Comparison of ENCODE assay signal across 1 cellular context in the genomic region with DNA sequence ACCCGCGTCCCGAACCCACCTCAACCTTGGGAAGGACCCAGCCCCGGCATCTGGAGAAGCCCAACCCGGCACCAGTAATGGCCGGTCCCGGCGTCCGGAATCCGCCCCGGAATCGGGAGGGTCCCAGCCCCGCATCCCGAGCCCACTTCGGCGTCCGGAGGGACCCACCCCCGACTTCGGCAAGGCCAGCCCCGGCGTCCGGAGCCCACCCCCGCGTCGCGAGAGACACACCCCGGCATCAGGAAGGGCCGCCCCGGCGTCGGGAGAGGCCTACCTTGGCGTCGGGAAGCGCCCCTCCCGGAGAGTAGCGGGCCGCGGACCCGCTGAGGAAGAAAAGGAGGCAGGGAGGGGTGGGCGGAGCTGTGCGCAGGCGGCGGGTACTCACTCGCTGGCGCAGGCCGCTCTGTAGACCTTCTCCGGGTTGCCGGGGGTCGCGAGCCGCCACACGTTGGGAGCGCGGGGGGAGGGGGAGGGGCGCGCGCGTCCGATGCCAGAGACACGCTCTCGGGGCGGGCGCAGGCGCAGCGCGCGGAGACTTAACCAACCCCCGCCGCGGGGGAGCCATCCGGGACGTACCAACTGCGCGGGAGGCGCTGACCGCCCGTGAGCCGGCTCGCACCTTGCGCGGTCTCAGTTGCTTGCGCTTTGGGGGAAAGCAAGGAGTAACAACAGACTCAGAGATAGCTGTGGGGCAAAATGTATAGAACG.
A peak's percentile ranks its signal among the peaks of the same experiment; 100 is the strongest.
TF ChIP-seq lines count a peak whose summit lies in the region.

A gene (minus strand): TSS at position 515 of the 708 bp plus-strand sequence. CDS start 24,164 bp downstream, outside the sequence.

TF ChIP-seq in HepG2, 621 proteins besides CTCF, POLR2A, EP300 and RAD21 (continued from another document and continues in another):
- TF ChIP-seq, protein P1, sequence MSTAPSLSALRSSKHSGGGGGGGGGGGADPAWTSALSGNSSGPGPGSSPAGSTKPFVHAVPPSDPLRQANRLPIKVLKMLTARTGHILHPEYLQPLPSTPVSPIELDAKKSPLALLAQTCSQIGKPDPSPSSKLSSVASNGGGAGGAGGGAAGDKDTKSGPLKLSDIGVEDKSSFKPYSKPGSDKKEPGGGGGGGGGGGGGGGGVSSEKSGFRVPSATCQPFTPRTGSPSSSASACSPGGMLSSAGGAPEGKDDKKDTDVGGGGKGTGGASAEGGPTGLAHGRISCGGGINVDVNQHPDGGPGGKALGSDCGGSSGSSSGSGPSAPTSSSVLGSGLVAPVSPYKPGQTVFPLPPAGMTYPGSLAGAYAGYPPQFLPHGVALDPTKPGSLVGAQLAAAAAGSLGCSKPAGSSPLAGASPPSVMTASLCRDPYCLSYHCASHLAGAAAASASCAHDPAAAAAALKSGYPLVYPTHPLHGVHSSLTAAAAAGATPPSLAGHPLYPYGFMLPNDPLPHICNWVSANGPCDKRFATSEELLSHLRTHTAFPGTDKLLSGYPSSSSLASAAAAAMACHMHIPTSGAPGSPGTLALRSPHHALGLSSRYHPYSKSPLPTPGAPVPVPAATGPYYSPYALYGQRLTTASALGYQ (CRISPR knock-in tag; IDR thresholded peaks at IDR 0.05), result peak; percentile 67; the same call in 1 of the 2 replicates
- TF ChIP-seq ZNF30 (CRISPR knock-in tag; IDR thresholded peaks at IDR 0.05) (no peak), CBX5 (CRISPR knock-in tag; IDR thresholded peaks at IDR 0.05; ENCODE audit: borderline replicate concordance) (no peak; the same call in 1 of the 2 replicates), IKZF1 (IDR thresholded peaks at IDR 0.05) (no peak), ZNF431 (CRISPR knock-in tag; IDR thresholded peaks at IDR 0.05; ENCODE audit: borderline replicate concordance, low read depth) (0 out of 2 replicates have a peak, but pooled peaks have one; percentile 58), NCOR1 (IDR thresholded peaks at IDR 0.05; ENCODE audit: borderline replicate concordance, low read length) (no peak), ZSCAN22 (CRISPR knock-in tag; IDR thresholded peaks at IDR 0.05) (no peak), ARHGAP35 (CRISPR knock-in tag; IDR thresholded peaks at IDR 0.05; ENCODE audit: borderline replicate concordance) (no peak), ARNT (IDR thresholded peaks at IDR 0.05) (no peak), PAWR (CRISPR knock-in tag; IDR thresholded peaks at IDR 0.05; ENCODE audit: borderline replicate concordance) (no peak), RBAK (CRISPR knock-in tag; IDR thresholded peaks at IDR 0.05) (0 out of 2 replicates have a peak, but pooled peaks have one; percentile 37), SALL1 (CRISPR knock-in tag; IDR thresholded peaks at IDR 0.05) (peak; percentile 78), ASH2L (IDR thresholded peaks at IDR 0.05; ENCODE audit: insufficient read length, low read depth, low read length) (peak; percentile 80), REPIN1 (CRISPR knock-in tag; IDR thresholded peaks at IDR 0.05; ENCODE audit: borderline replicate concordance, low read depth) (peak; percentile 36; the same call in 1 of the 2 replicates), RNF2 (conservative IDR thresholded peaks at IDR 0.05; ENCODE audit: low read depth) (no peak), SPEN (CRISPR knock-in tag; IDR thresholded peaks at IDR 0.05; ENCODE audit: low read depth) (peak; percentile 64; the same call in 1 of the 2 replicates), SOX13 (IDR thresholded peaks at IDR 0.05) (peak; percentile 23; the same call in 1 of the 2 replicates), SOX13 (CRISPR knock-in tag; conservative IDR thresholded peaks at IDR 0.05 in 1 of 2, IDR thresholded peaks at IDR 0.05 in 1 of 2) (peak in 1 of 2 experiments; percentile 19; a peak in 1 of 4 replicates), JUND (CRISPR knock-in tag; IDR thresholded peaks at IDR 0.05) (no peak), ZNF225 (CRISPR knock-in tag; IDR thresholded peaks at IDR 0.05) (0 out of 2 replicates have a peak, but pooled peaks have one; percentile 45), ZNF530 (CRISPR knock-in tag; IDR thresholded peaks at IDR 0.05; ENCODE audit: low read depth) (no peak; the same call in 1 of the 2 replicates), ZNF546 (CRISPR knock-in tag; conservative IDR thresholded peaks at IDR 0.05) (no peak; the same call in 1 of the 2 replicates), GFI1 (CRISPR knock-in tag; IDR thresholded peaks at IDR 0.05; ENCODE audit: borderline replicate concordance) (no peak), ZNF260 (CRISPR knock-in tag; IDR thresholded peaks at IDR 0.05; ENCODE audit: borderline replicate concordance, low read depth) (no peak), ZIK1 (CRISPR knock-in tag; IDR thresholded peaks at IDR 0.05; ENCODE audit: borderline replicate concordance, low read depth) (no peak), TARDBP (CRISPR knock-in tag; IDR thresholded peaks at IDR 0.05) (peak; percentile 68), ZNF253 (CRISPR knock-in tag; IDR thresholded peaks at IDR 0.05; ENCODE audit: borderline replicate concordance) (no peak), MTA1 (CRISPR knock-in tag; IDR thresholded peaks at IDR 0.05; ENCODE audit: borderline replicate concordance) (peak; percentile 47; the same call in 1 of the 2 replicates), NFIC (IDR thresholded peaks at IDR 0.05; ENCODE audit: low read length) (no peak), BRCA1 (CRISPR knock-in tag; IDR thresholded peaks at IDR 0.05) (no peak; the same call in 1 of the 2 replicates), RFXANK (CRISPR knock-in tag; IDR thresholded peaks at IDR 0.05) (no peak), LCORL (IDR thresholded peaks at IDR 0.05) (no peak; the same call in 1 of the 2 replicates), LCORL (CRISPR knock-in tag; IDR thresholded peaks at IDR 0.05) (no peak), PRMT3 (CRISPR knock-in tag; IDR thresholded peaks at IDR 0.05; ENCODE audit: borderline replicate concordance, low read depth) (no peak), MEIS2 (CRISPR knock-in tag; IDR thresholded peaks at IDR 0.05) (no peak), ZNF136 (CRISPR knock-in tag; IDR thresholded peaks at IDR 0.05; ENCODE audit: low read depth) (0 out of 2 replicates have a peak, but pooled peaks have one; percentile 2)
- TF ChIP-seq, protein P2, sequence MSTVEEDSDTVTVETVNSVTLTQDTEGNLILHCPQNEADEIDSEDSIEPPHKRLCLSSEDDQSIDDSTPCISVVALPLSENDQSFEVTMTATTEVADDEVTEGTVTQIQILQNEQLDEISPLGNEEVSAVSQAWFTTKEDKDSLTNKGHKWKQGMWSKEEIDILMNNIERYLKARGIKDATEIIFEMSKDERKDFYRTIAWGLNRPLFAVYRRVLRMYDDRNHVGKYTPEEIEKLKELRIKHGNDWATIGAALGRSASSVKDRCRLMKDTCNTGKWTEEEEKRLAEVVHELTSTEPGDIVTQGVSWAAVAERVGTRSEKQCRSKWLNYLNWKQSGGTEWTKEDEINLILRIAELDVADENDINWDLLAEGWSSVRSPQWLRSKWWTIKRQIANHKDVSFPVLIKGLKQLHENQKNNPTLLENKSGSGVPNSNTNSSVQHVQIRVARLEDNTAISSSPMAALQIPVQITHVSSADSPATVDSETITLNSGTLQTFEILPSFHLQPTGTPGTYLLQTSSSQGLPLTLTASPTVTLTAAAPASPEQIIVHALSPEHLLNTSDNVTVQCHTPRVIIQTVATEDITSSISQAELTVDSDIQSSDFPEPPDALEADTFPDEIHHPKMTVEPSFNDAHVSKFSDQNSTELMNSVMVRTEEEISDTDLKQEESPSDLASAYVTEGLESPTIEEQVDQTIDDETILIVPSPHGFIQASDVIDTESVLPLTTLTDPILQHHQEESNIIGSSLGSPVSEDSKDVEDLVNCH (CRISPR knock-in tag; IDR thresholded peaks at IDR 0.05), result no peak
- TF ChIP-seq, protein P3, sequence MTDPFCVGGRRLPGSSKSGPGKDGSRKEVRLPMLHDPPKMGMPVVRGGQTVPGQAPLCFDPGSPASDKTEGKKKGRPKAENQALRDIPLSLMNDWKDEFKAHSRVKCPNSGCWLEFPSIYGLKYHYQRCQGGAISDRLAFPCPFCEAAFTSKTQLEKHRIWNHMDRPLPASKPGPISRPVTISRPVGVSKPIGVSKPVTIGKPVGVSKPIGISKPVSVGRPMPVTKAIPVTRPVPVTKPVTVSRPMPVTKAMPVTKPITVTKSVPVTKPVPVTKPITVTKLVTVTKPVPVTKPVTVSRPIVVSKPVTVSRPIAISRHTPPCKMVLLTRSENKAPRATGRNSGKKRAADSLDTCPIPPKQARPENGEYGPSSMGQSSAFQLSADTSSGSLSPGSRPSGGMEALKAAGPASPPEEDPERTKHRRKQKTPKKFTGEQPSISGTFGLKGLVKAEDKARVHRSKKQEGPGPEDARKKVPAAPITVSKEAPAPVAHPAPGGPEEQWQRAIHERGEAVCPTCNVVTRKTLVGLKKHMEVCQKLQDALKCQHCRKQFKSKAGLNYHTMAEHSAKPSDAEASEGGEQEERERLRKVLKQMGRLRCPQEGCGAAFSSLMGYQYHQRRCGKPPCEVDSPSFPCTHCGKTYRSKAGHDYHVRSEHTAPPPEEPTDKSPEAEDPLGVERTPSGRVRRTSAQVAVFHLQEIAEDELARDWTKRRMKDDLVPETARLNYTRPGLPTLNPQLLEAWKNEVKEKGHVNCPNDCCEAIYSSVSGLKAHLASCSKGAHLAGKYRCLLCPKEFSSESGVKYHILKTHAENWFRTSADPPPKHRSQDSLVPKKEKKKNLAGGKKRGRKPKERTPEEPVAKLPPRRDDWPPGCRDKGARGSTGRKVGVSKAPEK (CRISPR knock-in tag; IDR thresholded peaks at IDR 0.05; ENCODE audit: borderline replicate concordance), result no peak
- TF ChIP-seq, protein P4, sequence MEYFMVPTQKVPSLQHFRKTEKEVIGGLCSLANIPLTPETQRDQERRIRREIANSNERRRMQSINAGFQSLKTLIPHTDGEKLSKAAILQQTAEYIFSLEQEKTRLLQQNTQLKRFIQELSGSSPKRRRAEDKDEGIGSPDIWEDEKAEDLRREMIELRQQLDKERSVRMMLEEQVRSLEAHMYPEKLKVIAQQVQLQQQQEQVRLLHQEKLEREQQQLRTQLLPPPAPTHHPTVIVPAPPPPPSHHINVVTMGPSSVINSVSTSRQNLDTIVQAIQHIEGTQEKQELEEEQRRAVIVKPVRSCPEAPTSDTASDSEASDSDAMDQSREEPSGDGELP (IDR thresholded peaks at IDR 0.05; ENCODE audit: borderline replicate concordance, low read depth), result no peak; the same call in 1 of the 2 replicates
- TF ChIP-seq, protein P5, sequence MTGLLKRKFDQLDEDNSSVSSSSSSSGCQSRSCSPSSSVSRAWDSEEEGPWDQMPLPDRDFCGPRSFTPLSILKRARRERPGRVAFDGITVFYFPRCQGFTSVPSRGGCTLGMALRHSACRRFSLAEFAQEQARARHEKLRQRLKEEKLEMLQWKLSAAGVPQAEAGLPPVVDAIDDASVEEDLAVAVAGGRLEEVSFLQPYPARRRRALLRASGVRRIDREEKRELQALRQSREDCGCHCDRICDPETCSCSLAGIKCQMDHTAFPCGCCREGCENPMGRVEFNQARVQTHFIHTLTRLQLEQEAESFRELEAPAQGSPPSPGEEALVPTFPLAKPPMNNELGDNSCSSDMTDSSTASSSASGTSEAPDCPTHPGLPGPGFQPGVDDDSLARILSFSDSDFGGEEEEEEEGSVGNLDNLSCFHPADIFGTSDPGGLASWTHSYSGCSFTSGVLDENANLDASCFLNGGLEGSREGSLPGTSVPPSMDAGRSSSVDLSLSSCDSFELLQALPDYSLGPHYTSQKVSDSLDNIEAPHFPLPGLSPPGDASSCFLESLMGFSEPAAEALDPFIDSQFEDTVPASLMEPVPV (CRISPR knock-in tag; IDR thresholded peaks at IDR 0.05), result peak; percentile 73; the same call in 1 of the 2 replicates
- TF ChIP-seq, protein P6, sequence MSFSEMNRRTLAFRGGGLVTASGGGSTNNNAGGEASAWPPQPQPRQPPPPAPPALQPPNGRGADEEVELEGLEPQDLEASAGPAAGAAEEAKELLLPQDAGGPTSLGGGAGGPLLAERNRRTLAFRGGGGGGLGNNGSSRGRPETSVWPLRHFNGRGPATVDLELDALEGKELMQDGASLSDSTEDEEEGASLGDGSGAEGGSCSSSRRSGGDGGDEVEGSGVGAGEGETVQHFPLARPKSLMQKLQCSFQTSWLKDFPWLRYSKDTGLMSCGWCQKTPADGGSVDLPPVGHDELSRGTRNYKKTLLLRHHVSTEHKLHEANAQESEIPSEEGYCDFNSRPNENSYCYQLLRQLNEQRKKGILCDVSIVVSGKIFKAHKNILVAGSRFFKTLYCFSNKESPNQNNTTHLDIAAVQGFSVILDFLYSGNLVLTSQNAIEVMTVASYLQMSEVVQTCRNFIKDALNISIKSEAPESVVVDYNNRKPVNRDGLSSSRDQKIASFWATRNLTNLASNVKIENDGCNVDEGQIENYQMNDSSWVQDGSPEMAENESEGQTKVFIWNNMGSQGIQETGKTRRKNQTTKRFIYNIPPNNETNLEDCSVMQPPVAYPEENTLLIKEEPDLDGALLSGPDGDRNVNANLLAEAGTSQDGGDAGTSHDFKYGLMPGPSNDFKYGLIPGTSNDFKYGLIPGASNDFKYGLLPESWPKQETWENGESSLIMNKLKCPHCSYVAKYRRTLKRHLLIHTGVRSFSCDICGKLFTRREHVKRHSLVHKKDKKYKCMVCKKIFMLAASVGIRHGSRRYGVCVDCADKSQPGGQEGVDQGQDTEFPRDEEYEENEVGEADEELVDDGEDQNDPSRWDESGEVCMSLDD (CRISPR knock-in tag; IDR thresholded peaks at IDR 0.05; ENCODE audit: borderline replicate concordance), result no peak
- TF ChIP-seq, protein P7, sequence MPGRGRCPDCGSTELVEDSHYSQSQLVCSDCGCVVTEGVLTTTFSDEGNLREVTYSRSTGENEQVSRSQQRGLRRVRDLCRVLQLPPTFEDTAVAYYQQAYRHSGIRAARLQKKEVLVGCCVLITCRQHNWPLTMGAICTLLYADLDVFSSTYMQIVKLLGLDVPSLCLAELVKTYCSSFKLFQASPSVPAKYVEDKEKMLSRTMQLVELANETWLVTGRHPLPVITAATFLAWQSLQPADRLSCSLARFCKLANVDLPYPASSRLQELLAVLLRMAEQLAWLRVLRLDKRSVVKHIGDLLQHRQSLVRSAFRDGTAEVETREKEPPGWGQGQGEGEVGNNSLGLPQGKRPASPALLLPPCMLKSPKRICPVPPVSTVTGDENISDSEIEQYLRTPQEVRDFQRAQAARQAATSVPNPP (CRISPR knock-in tag; IDR thresholded peaks at IDR 0.05), result 0 out of 2 replicates have a peak, but pooled peaks have one; percentile 1
- TF ChIP-seq, protein P8, sequence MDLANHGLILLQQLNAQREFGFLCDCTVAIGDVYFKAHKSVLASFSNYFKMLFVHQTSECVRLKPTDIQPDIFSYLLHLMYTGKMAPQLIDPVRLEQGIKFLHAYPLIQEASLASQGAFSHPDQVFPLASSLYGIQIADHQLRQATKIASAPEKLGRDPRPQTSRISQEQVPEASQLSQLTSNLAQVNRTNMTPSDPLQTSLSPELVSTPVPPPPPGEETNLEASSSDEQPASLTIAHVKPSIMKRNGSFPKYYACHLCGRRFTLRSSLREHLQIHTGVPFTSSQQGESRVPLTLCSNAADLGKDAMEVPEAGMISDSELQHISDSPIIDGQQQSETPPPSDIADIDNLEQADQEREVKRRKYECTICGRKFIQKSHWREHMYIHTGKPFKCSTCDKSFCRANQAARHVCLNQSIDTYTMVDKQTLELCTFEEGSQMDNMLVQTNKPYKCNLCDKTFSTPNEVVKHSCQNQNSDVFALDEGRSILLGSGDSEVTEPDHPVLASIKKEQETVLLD (CRISPR knock-in tag; IDR thresholded peaks at IDR 0.05; ENCODE audit: low read depth), result 0 out of 2 replicates have a peak, but pooled peaks have one; percentile 86
- TF ChIP-seq, protein P9, sequence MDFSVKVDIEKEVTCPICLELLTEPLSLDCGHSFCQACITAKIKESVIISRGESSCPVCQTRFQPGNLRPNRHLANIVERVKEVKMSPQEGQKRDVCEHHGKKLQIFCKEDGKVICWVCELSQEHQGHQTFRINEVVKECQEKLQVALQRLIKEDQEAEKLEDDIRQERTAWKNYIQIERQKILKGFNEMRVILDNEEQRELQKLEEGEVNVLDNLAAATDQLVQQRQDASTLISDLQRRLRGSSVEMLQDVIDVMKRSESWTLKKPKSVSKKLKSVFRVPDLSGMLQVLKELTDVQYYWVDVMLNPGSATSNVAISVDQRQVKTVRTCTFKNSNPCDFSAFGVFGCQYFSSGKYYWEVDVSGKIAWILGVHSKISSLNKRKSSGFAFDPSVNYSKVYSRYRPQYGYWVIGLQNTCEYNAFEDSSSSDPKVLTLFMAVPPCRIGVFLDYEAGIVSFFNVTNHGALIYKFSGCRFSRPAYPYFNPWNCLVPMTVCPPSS (IDR thresholded peaks at IDR 0.05), result no peak
